In the genomic region with DNA sequence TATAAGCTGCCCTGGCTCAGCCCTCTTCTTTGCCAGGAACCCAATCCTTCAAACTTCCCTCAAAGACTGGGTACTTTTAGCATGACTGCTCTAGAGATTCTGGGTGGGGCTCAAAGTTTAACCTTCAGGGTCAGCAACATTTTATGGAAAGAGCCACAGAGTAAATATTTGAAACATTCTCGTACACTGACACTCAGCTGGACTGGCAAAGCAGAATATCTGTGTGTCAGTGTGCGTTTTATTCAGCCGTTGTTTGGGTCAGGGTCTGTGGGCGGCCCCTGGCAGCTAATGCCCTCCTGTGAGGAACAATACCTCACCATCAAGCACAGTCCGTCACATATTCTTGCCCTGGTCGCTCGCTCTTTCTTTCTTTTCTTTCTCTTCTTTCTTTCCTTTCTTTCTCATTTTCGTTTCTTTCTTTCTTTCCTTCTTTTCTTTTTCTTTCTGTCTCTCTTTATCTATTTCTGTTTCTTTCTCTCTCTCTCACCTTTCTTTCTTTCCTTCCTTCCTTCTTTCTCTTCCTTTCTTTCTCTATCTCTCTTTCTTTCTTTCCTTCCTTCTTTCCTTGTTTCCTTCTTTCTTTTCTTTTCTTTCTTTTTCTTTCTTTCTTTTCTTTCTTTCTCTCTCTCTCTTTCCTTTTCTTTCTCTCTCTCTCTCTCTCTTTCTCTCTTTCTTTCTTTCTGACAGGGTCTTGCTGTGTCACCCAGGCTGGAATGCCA, we compare ENCODE assay signal across 1 cellular context.
TF ChIP-seq lines count a peak whose summit lies in the region.

No MANE protein-coding gene starts in this region.

TF ChIP-seq in HepG2, 621 proteins besides CTCF, POLR2A, EP300 and RAD21 (continued from another document):
- TF ChIP-seq AHDC1 (CRISPR knock-in tag; IDR thresholded peaks at IDR 0.05; ENCODE audit: borderline replicate concordance) = peak; percentile 57; the same call in 1 of the 2 replicates
- TF ChIP-seq EHMT2 (IDR thresholded peaks at IDR 0.05; ENCODE audit: borderline replicate concordance, low read depth, low read length) = no peak
- TF ChIP-seq, protein P1, sequence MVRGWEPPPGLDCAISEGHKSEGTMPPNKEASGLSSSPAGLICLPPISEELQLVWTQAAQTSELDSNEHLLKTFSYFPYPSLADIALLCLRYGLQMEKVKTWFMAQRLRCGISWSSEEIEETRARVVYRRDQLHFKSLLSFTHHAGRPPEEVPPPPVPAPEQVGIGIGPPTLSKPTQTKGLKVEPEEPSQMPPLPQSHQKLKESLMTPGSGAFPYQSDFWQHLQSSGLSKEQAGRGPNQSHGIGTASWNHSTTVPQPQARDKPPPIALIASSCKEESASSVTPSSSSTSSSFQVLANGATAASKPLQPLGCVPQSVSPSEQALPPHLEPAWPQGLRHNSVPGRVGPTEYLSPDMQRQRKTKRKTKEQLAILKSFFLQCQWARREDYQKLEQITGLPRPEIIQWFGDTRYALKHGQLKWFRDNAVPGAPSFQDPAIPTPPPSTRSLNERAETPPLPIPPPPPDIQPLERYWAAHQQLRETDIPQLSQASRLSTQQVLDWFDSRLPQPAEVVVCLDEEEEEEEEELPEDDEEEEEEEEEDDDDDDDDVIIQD (CRISPR knock-in tag; IDR thresholded peaks at IDR 0.05; ENCODE audit: low read depth) = 0 out of 2 replicates have a peak, but pooled peaks have one; percentile 18
- TF ChIP-seq ZBTB38 (CRISPR knock-in tag; IDR thresholded peaks at IDR 0.05) = 0 out of 2 replicates have a peak, but pooled peaks have one; percentile 18
- peak; percentile 65 for TF ChIP-seq FOXA3 (CRISPR knock-in tag; IDR thresholded peaks at IDR 0.05)
- TF ChIP-seq DPF2 (CRISPR knock-in tag; IDR thresholded peaks at IDR 0.05; ENCODE audit: borderline replicate concordance, low read depth) = peak; percentile 52; the same call in 1 of the 2 replicates
- TF ChIP-seq GATAD2A (CRISPR knock-in tag; IDR thresholded peaks at IDR 0.05) = peak; percentile 67
- 0 out of 2 replicates have a peak, but pooled peaks have one; percentile 45 for TF ChIP-seq SP5 (CRISPR knock-in tag; IDR thresholded peaks at IDR 0.05; ENCODE audit: borderline replicate concordance, low read depth)
- peak; percentile 32; the same call in 1 of the 2 replicates for TF ChIP-seq HDAC1 (CRISPR knock-in tag; IDR thresholded peaks at IDR 0.05)
- TF ChIP-seq ZBTB7A (CRISPR knock-in tag; IDR thresholded peaks at IDR 0.05) = 0 out of 2 replicates have a peak, but pooled peaks have one; percentile 36
- 0 out of 2 replicates have a peak, but pooled peaks have one; percentile 35 for TF ChIP-seq ERF (CRISPR knock-in tag; IDR thresholded peaks at IDR 0.05)
- TF ChIP-seq KAT8 (CRISPR knock-in tag; IDR thresholded peaks at IDR 0.05) = 0 out of 2 replicates have a peak, but pooled peaks have one; percentile 27
- TF ChIP-seq NR2C2 (CRISPR knock-in tag; IDR thresholded peaks at IDR 0.05; ENCODE audit: borderline replicate concordance) = no peak
- 0 out of 2 replicates have a peak, but pooled peaks have one; percentile 38 for TF ChIP-seq PRMT3 (CRISPR knock-in tag; IDR thresholded peaks at IDR 0.05; ENCODE audit: borderline replicate concordance, low read depth)
- TF ChIP-seq TEAD3 (CRISPR knock-in tag; optimal IDR thresholded peaks at IDR 0.05; ENCODE audit: borderline replicate concordance) = peak; percentile 45
- peak; percentile 46 for TF ChIP-seq HNF4A (CRISPR knock-in tag; IDR thresholded peaks at IDR 0.05)
- peak; percentile 61 for TF ChIP-seq SALL1 (CRISPR knock-in tag; IDR thresholded peaks at IDR 0.05)
- peak; percentile 97 for TF ChIP-seq ZNF710 (CRISPR knock-in tag; IDR thresholded peaks at IDR 0.05; ENCODE audit: borderline replicate concordance)
- TF ChIP-seq RXRB (CRISPR knock-in tag; IDR thresholded peaks at IDR 0.05; ENCODE audit: borderline replicate concordance) = peak; percentile 64; the same call in 1 of the 2 replicates
- 0 out of 2 replicates have a peak, but pooled peaks have one; percentile 35 for TF ChIP-seq ZNF770 (CRISPR knock-in tag; IDR thresholded peaks at IDR 0.05)
- peak; percentile 100 for TF ChIP-seq ZNF512 (CRISPR knock-in tag; IDR thresholded peaks at IDR 0.05)
- TF ChIP-seq RCOR2 (CRISPR knock-in tag; IDR thresholded peaks at IDR 0.05) = 0 out of 2 replicates have a peak, but pooled peaks have one; percentile 14
- TF ChIP-seq NR2F2 (IDR thresholded peaks at IDR 0.05; ENCODE audit: borderline replicate concordance, low read depth) = peak; percentile 46; the same call in 1 of the 2 replicates
- TF ChIP-seq, protein P2, sequence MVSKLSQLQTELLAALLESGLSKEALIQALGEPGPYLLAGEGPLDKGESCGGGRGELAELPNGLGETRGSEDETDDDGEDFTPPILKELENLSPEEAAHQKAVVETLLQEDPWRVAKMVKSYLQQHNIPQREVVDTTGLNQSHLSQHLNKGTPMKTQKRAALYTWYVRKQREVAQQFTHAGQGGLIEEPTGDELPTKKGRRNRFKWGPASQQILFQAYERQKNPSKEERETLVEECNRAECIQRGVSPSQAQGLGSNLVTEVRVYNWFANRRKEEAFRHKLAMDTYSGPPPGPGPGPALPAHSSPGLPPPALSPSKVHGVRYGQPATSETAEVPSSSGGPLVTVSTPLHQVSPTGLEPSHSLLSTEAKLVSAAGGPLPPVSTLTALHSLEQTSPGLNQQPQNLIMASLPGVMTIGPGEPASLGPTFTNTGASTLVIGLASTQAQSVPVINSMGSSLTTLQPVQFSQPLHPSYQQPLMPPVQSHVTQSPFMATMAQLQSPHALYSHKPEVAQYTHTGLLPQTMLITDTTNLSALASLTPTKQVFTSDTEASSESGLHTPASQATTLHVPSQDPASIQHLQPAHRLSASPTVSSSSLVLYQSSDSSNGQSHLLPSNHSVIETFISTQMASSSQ (IDR thresholded peaks at IDR 0.05; ENCODE audit: low read depth) = 0 out of 2 replicates have a peak, but pooled peaks have one; percentile 23
- TF ChIP-seq, protein P2 (CRISPR knock-in tag; IDR thresholded peaks at IDR 0.05; ENCODE audit: borderline replicate concordance) = no peak
- TF ChIP-seq ZNF629 (CRISPR knock-in tag; conservative IDR thresholded peaks at IDR 0.05) = no peak
- TF ChIP-seq ARID4A (CRISPR knock-in tag; IDR thresholded peaks at IDR 0.05; ENCODE audit: borderline replicate concordance) = peak; percentile 69; the same call in 1 of the 2 replicates
- TF ChIP-seq ETV6 (CRISPR knock-in tag; conservative IDR thresholded peaks at IDR 0.05) = no peak
